16 cellular contexts compared by ENCODE assay signal in genomic region chr11:66969584-66970205, GRCh38. TPM values are rescaled to one million over a fixed set of nuclear protein-coding genes. Genes with fewer than 3 reads are reported as not detected.
DNase-seq lines count a peak whose midpoint lies in the region; FAIRE-seq and TF ChIP-seq lines count a peak whose summit lies in the region.
"Had no signal": no experiment of that assay in that cellular context is flagged by ENCODE, and none has a peak within 500 bp of the region (broad histone marks: within the 10 kb centered on the region; RNA-seq: fewer than 3 reads in every experiment).

No MANE protein-coding gene starts in this region.

- H3K9me3 ChIP-seq in AG04450 (ENCODE audit: control insufficient read depth, insufficient read depth, low read length): no peaks in the 10 kb centered on the region
- H3K9me3 ChIP-seq in PC-9 (ENCODE audit: insufficient read depth, low read depth): no peaks in the 10 kb centered on the region
- no peaks in the 10 kb centered on the region for H3K9me3 ChIP-seq in neural progenitor cell (ENCODE audit: low read depth)

- peaks cover 14% of the 10 kb centered on the region for H3K4me1 Mint-ChIP-seq in neural progenitor cell

- H4K20me1 ChIP-seq in PC-9 (ENCODE audit: insufficient read depth): no peaks in the 10 kb centered on the region
- no peaks in the 10 kb centered on the region for H4K20me1 ChIP-seq in neural progenitor cell (ENCODE audit: low read depth)

- H3K36me3 Mint-ChIP-seq in neural progenitor cell: no peaks in the 10 kb centered on the region

- no peak for TF ChIP-seq POLR2A in lower leg skin (IDR thresholded peaks at IDR 0.05)

- peaks cover 56% of the 10 kb centered on the region for H3F3A ChIP-seq in PC-9 (ENCODE audit: insufficient read depth, low read depth)
- no peaks in the 10 kb centered on the region for H3F3A ChIP-seq in neural progenitor cell (ENCODE audit: low read depth)

- no peaks in the 10 kb centered on the region for H3K9me2 ChIP-seq in PC-9 (ENCODE audit: insufficient read depth)

- H3K36me3 ChIP-seq in PC-9 (ENCODE audit: low read depth): no peaks in the 10 kb centered on the region
- H3K36me3 ChIP-seq in neural progenitor cell: no peaks in the 10 kb centered on the region

- H3K27me3 ChIP-seq in AG04450 (ENCODE audit: control insufficient read depth, insufficient read depth, low read length) (no peaks in the 10 kb centered on the region), PC-9 (ENCODE audit: insufficient read depth, low read depth) (no peaks in the 10 kb centered on the region), neural progenitor cell (no peaks in the 10 kb centered on the region), dorsolateral prefrontal cortex (no peaks in the 10 kb centered on the region)

- WGBS in lower leg skin, 2 donors: 81 to 83% methylated on average over 6 of the region's 6 CpGs

- POLR2A ChIA-PET in AG04450 (lab: Yijun Ruan, JAX): interaction anchor here (0.6 to 1.2 kb wide), 5 partner anchors 18 to 126 kb away, joined by 3 to 10 read pairs (median 3); partner anchors contain the start of gene RCE1
- POLR2A ChIA-PET in PC-9 (lab: Charles Lee; ENCODE audit: unreplicated experiment): interaction anchor here (0.6 kb wide), 2 partner anchors 89 to 421 kb away, joined by 3 to 4 read pairs; no protein-coding TSS in a partner anchor

- H3K4me3 Mint-ChIP-seq in neural progenitor cell: no peak overlapping the region
- H3K4me3 Mint-ChIP-seq: activated CD4-positive, alpha-beta T cell treated with anti-CD3 and anti-CD28 coated beads, Interleukin-2, amount 10 ng/mL, durations not matched to agents 24 days and 14 days had no signal

- TF ChIP-seq CTCF in AG04450 (IDR thresholded peaks at IDR 0.05; ENCODE audit: low read depth, low read length) (no peak), PC-9 (conservative IDR thresholded peaks at IDR 0.05) (no peak), neural progenitor cell (IDR thresholded peaks at IDR 0.05) (no peak), dorsolateral prefrontal cortex (IDR thresholded peaks at IDR 0.05 in 54 of 56, conservative IDR thresholded peaks at IDR 0.05 in 2 of 56; ENCODE audit: low read depth in 1 of 56, partially characterized antibody in 56 of 56) (no peak), lower leg skin (IDR thresholded peaks at IDR 0.05) (no peak)

- H2AFZ ChIP-seq in PC-9 (no peak overlapping the region), neural progenitor cell (replicated peaks) (no peak overlapping the region)

- no TSS peak for BruUV-seq in PC-9 (replicated peaks; lab: Mats Ljungman, UMichigan)

- H3K9ac ChIP-seq in neural progenitor cell: no peak overlapping the region
- H3K9ac ChIP-seq: KMS-11 had no signal

- FAIRE-seq in urothelium cell line (lab: Jason Lieb, UNC): no peak

- H3K4me3 ChIP-seq in AG04450 (ENCODE audit: low read depth, low read length) (no peak overlapping the region), PC-9 (no peak overlapping the region), neural progenitor cell (no peak overlapping the region), dorsolateral prefrontal cortex (no peak overlapping the region), lower leg skin (ENCODE audit: low read depth, poor library complexity, severe bottlenecking) (no peak overlapping the region)

- H3K4me2 ChIP-seq in PC-9 (peak overlapping the region; percentile 56), neural progenitor cell (no peak overlapping the region)
- H3K4me2 ChIP-seq: KMS-11 had no signal

- H3K9me3 Mint-ChIP-seq in neural progenitor cell: peaks cover 3% of the 10 kb centered on the region
- H3K9me3 Mint-ChIP-seq: activated CD4-positive, alpha-beta T cell treated with anti-CD3 and anti-CD28 coated beads, Interleukin-2, amount 10 ng/mL, durations not matched to agents 24 days and 14 days had no signal

- H3K27ac Mint-ChIP-seq in neural progenitor cell: peak overlapping the region; percentile 5

- H3K27me3 Mint-ChIP-seq in neural progenitor cell (ENCODE audit: insufficient read depth, low read depth): peaks cover 10% of the 10 kb centered on the region

- peak overlapping the region; percentile 98 for H3K27ac ChIP-seq in AG04450 (ENCODE audit: low read depth, low read length)
- H3K27ac ChIP-seq in PC-9: peak overlapping the region; percentile 83
- H3K27ac ChIP-seq in neural progenitor cell: no peak overlapping the region
- no peak overlapping the region for H3K27ac ChIP-seq in dorsolateral prefrontal cortex
- H3K27ac ChIP-seq: KMS-11 had no signal

- H3K4me1 ChIP-seq in PC-9 (replicated peaks; ENCODE audit: insufficient read depth): peaks cover 69% of the 10 kb centered on the region
- no peaks in the 10 kb centered on the region for H3K4me1 ChIP-seq in neural progenitor cell

- CTCF ChIA-PET in AG04450 (lab: Charles Lee) (interaction anchor here (0.6 kb wide), 1 partner anchor 11 kb away, joined by 3 read pairs; the partner anchor contains the start of gene PC), PC-9 (lab: Charles Lee) (interaction anchor here (0.6 kb wide), 1 partner anchor 10 kb away, joined by 3 read pairs; no protein-coding TSS in a partner anchor)

- intact Hi-C loops in PC-9 (cut with micrococcal nuclease; ENCODE audit: unreplicated experiment): loop anchor here (5.0 kb wide), 1 partner anchor 87 kb away; no protein-coding TSS in a partner anchor
- intact Hi-C loops in dorsolateral prefrontal cortex (cut with DNase I): loop anchor here in 1 of 2 donors (10.0 kb wide), 1 partner anchor 275 kb away; no protein-coding TSS in a partner anchor
- intact Hi-C loops in lower leg skin (cut with DNase I; ENCODE audit: low total_unique reads): no loop called here

- DNase-seq in AG04450 (ENCODE audit: low read depth, low spot score) (peak; percentile 66), PC-9 (no peak), dedifferentiated amniotic fluid mesenchymal stem cell (ENCODE audit: extremely low spot score) (peak; percentile 51), neural progenitor cell (ENCODE audit: low spot score) (no peak), urothelium cell line (ENCODE audit: low spot score) (no peak), dorsolateral prefrontal cortex (no peak), hepatic stellate cell (ENCODE audit: low spot score) (no peak), lower leg skin (ENCODE audit: low spot score in 2 of 2) (no peak)
- DNase-seq: ACHN; activated CD4-positive, alpha-beta T cell treated with anti-CD3 and anti-CD28 coated beads, Interleukin-2, amount 10 ng/mL, durations not matched to agents 24 days and 14 days; hippocampal formation; NCI-H2081 treated with DMSO at 0.1 percent for 48 hours had no signal

- no peaks in the 10 kb centered on the region for H3K79me2 ChIP-seq in PC-9 (ENCODE audit: low read depth)
- no peaks in the 10 kb centered on the region for H3K79me2 ChIP-seq in neural progenitor cell (ENCODE audit: low read depth)

RNA-seq across cellular contexts. Expression of gene C11orf86, which starts 5.4 kb away (rescaled TPM):
- not detected in 2 replicates for polyA plus RNA-seq in AG04450 (2011; rRNA removed)
- not detected in 2 replicates for polyA minus RNA-seq in AG04450 (2011; rRNA and poly(A)+ RNA removed)
- total RNA-seq in PC-9 (2021) (not detected in 2 replicates), neural progenitor cell (ENCODE audit: low replicate concordance) (not detected in 2 replicates), dorsolateral prefrontal cortex (not detected), lower leg skin (not detected)
- total RNA-seq: activated CD4-positive, alpha-beta T cell treated with anti-CD3 and anti-CD28 coated beads, Interleukin-2, amount 10 ng/mL, durations not matched to agents 24 days and 14 days; lung microvascular endothelial cell; T-helper 1 cell treated with Interleukin-12 subunit alpha and Interleukin-12 subunit beta and Interleukin-4 antibody, amounts not matched to agents 30 ng/mL and 1 ng/mL, for 36 hours; temporal lobe had no signal

RNA-seq across cellular contexts. Expression of gene PC, which starts 11.5 kb away (rescaled TPM):
- polyA plus RNA-seq in AG04450 (2011; rRNA removed): 12.1 and 12.6 TPM in 2 replicates
- polyA minus RNA-seq in AG04450 (2011; rRNA and poly(A)+ RNA removed): 22.1 and 23.8 TPM in 2 replicates
- total RNA-seq in PC-9 (2021) (34.9 and 38.9 TPM in 2 replicates), neural progenitor cell (ENCODE audit: low replicate concordance) (11.4 and 20.4 TPM in 2 replicates), dorsolateral prefrontal cortex (100 to 1,000 TPM in 110 of 120 experiments, 10 to 100 TPM in 10; 86.1 to 199 (median 121) TPM), lower leg skin (10 to 100 TPM in 3 of 4 donors, 1 to 10 TPM in 1; 7.3 to 22.5 (median 17.4) TPM)

RNA-seq across cellular contexts. Expression of gene SYT12, which starts 53.2 kb away (rescaled TPM):
- 0.30 and 0.41 TPM in 2 replicates for polyA plus RNA-seq in AG04450 (2011; rRNA removed)
- 0.09 and 0.46 TPM in 2 replicates for polyA minus RNA-seq in AG04450 (2011; rRNA and poly(A)+ RNA removed)
- total RNA-seq in PC-9 (2021) (11.1 and 12.3 TPM in 2 replicates), neural progenitor cell (ENCODE audit: low replicate concordance) (0.50 and 0.67 TPM in 2 replicates), dorsolateral prefrontal cortex (10 to 100 TPM in 119 of 120 experiments, 1 to 10 TPM in 1; 9.8 to 66.2 (median 35.2) TPM), lower leg skin (1 to 10 TPM in 1 of 4 donors, under 1 TPM in 3; 0.08 to 1.7 (median 0.41) TPM)
- total RNA-seq: activated CD4-positive, alpha-beta T cell treated with anti-CD3 and anti-CD28 coated beads, Interleukin-2, amount 10 ng/mL, durations not matched to agents 24 days and 14 days; T-helper 1 cell treated with Interleukin-12 subunit alpha and Interleukin-12 subunit beta and Interleukin-4 antibody, amounts not matched to agents 30 ng/mL and 1 ng/mL, for 36 hours had no signal

Comparison
In these comparisons a context has a peak if more than half of its experiments do, and no peak if none do; other contexts are left out.
1. DNase-seq: peak in AG04450 (single experiment) and dedifferentiated amniotic fluid mesenchymal stem cell (single experiment); none in PC-9 (0 of 2), neural progenitor cell (single experiment), urothelium cell line (single experiment), dorsolateral prefrontal cortex (0 of 10), hepatic stellate cell (single experiment) and lower leg skin (0 of 2).
2. H3K27ac ChIP-seq: peak in AG04450 (single experiment) and PC-9 (single experiment); none in neural progenitor cell (single experiment) and dorsolateral prefrontal cortex (0 of 59).